ENCODE assay signal across 8 cellular contexts in genomic region chr19:3365447-3366103, GRCh38. TPM values are rescaled to one million over a fixed set of nuclear protein-coding genes. Genes with fewer than 3 reads are reported as not detected.
A peak's percentile ranks its signal among the peaks of the same experiment; 100 is the strongest.
DNase-seq lines count a peak whose midpoint lies in the region; TF ChIP-seq lines count a peak whose summit lies in the region.

No MANE protein-coding gene starts in this region.

- DNase-seq in T-helper 1 cell (no peak), OCI-M1 (lab: John Stamatoyannopoulos, UW) (peak; percentile 72), choroid plexus epithelial cell (ENCODE audit: low read depth) (peak; percentile 73), mesenchymal stem cell (peak; percentile 77), uterus (peak; percentile 73 to 83), SHP77 treated with DMSO at 0.1 percent for 48 hours (lab: John Stamatoyannopoulos, UW) (no peak), NCI-H2029 (lab: John Stamatoyannopoulos, UW) (no peak)

- no peaks in the 10 kb centered on the region for H3K9me3 ChIP-seq in mesenchymal stem cell (ENCODE audit: control insufficient read depth, low read length)
- no peaks in the 10 kb centered on the region for H3K9me3 ChIP-seq in uterus

- H2AFZ ChIP-seq in mesenchymal stem cell (ENCODE audit: low read depth, low read length) = no peak overlapping the region

- peaks cover 49% of the 10 kb centered on the region for H3K4me1 ChIP-seq in mesenchymal stem cell (ENCODE audit: control insufficient read depth, insufficient read depth, low read depth, low read length)
- H3K4me1 ChIP-seq in uterus = peaks cover 0 to 16% of the 10 kb centered on the region in 2 donors

- H3K79me1 ChIP-seq in mesenchymal stem cell (replicated peaks; ENCODE audit: low read length, poor library complexity, severe bottlenecking) = peaks cover 12% of the 10 kb centered on the region

- 15% methylated on average over 7 of the region's 17 CpGs for WGBS in mesenchymal stem cell

- no peak for TF ChIP-seq POLR2A in uterus (IDR thresholded peaks at IDR 0.05)

- H2BK12ac ChIP-seq in mesenchymal stem cell (ENCODE audit: low read length in 2 of 2) = peak overlapping the region; percentile 28 to 45

- peak overlapping the region; percentile 92 for H2BK15ac ChIP-seq in mesenchymal stem cell (ENCODE audit: low read depth, poor library complexity, severe bottlenecking)

- no peak overlapping the region for H2AK5ac ChIP-seq in mesenchymal stem cell (ENCODE audit: low read length, severe bottlenecking)

- intact Hi-C loops in uterus (cut with DNase I; ENCODE audit: low total_unique reads) = no loop called here

- H3K27ac Mint-ChIP-seq in T-helper 1 cell treated with Interleukin-12 subunit alpha and Interleukin-12 subunit beta and Interleukin-4 antibody, amounts not matched to agents 30 μg/mL and 1 μg/mL, for 36 hours = no peak overlapping the region

- peak overlapping the region; percentile 59 for H3K4me3 Mint-ChIP-seq in T-helper 1 cell treated with Interleukin-12 subunit alpha and Interleukin-12 subunit beta and Interleukin-4 antibody, amounts not matched to agents 30 μg/mL and 1 μg/mL, for 36 hours

- peak overlapping the region; percentile 74 for H3K4me3 ChIP-seq in choroid plexus epithelial cell (ENCODE audit: low read depth, low read length)
- H3K4me3 ChIP-seq in mesenchymal stem cell (ENCODE audit: insufficient read depth in 1 of 2, low read depth in 1 of 2, low read length in 2 of 2) = peak overlapping the region in 1 of 2 experiments; percentile 77
- peak overlapping the region; percentile 61 to 96 for H3K4me3 ChIP-seq in uterus

- H3K14ac ChIP-seq in mesenchymal stem cell (ENCODE audit: low read length in 2 of 2) = peak overlapping the region in 1 of 2 experiments; percentile 28

- peak overlapping the region in 1 of 2 experiments; percentile 41 for H3K4ac ChIP-seq in mesenchymal stem cell (ENCODE audit: low read depth in 1 of 2, low read length in 2 of 2)

- H3K9ac ChIP-seq in mesenchymal stem cell (ENCODE audit: low read length) = peak overlapping the region; percentile 90

- no peaks in the 10 kb centered on the region for H3K9me3 Mint-ChIP-seq in T-helper 1 cell treated with Interleukin-12 subunit alpha and Interleukin-12 subunit beta and Interleukin-4 antibody, amounts not matched to agents 30 μg/mL and 1 μg/mL, for 36 hours

- no peak for TF ChIP-seq CTCF in choroid plexus epithelial cell (conservative IDR thresholded peaks at IDR 0.05; ENCODE audit: low read depth, low read length)
- TF ChIP-seq CTCF in uterus (IDR thresholded peaks at IDR 0.05) = no peak

- H3K27me3 ChIP-seq in mesenchymal stem cell (ENCODE audit: control insufficient read depth in 1 of 2, insufficient read depth in 1 of 2, low read length in 2 of 2) (no peaks in the 10 kb centered on the region), uterus (no peaks in the 10 kb centered on the region)

- H3K18ac ChIP-seq in mesenchymal stem cell (ENCODE audit: low read depth in 1 of 2, low read length in 2 of 2) = peak overlapping the region; percentile 12 to 89

- H2BK120ac ChIP-seq in mesenchymal stem cell (ENCODE audit: low read depth, low read length) = peak overlapping the region; percentile 65

- peaks cover 20% of the 10 kb centered on the region for H3K4me1 Mint-ChIP-seq in T-helper 1 cell treated with Interleukin-12 subunit alpha and Interleukin-12 subunit beta and Interleukin-4 antibody, amounts not matched to agents 30 μg/mL and 1 μg/mL, for 36 hours (ENCODE audit: low read depth)

- H3K4me2 ChIP-seq in mesenchymal stem cell (ENCODE audit: low read length, poor library complexity, severe bottlenecking) = peak overlapping the region; percentile 72

- no peak overlapping the region for H3K27ac ChIP-seq in mesenchymal stem cell (ENCODE audit: low read length, poor library complexity, severe bottlenecking)
- H3K27ac ChIP-seq in uterus = peak overlapping the region; percentile 97 to 99

- H3K27me3 Mint-ChIP-seq in T-helper 1 cell treated with Interleukin-12 subunit alpha and Interleukin-12 subunit beta and Interleukin-4 antibody, amounts not matched to agents 30 μg/mL and 1 μg/mL, for 36 hours (ENCODE audit: low read depth) = peaks cover 69% of the 10 kb centered on the region

- no peak overlapping the region for H3K23ac ChIP-seq in mesenchymal stem cell (ENCODE audit: low read length in 2 of 2)

- no peak overlapping the region for H2BK5ac ChIP-seq in mesenchymal stem cell (ENCODE audit: low read depth, low read length, poor library complexity, severe bottlenecking)

- no peaks in the 10 kb centered on the region for H3K36me3 Mint-ChIP-seq in T-helper 1 cell treated with Interleukin-12 subunit alpha and Interleukin-12 subunit beta and Interleukin-4 antibody, amounts not matched to agents 30 μg/mL and 1 μg/mL, for 36 hours (ENCODE audit: low read depth)

- H3K36me3 ChIP-seq in mesenchymal stem cell (ENCODE audit: control insufficient read depth in 1 of 2, insufficient read depth in 2 of 2, low read depth in 1 of 2, low read length in 2 of 2) (peaks cover 0 to 4% of the 10 kb centered on the region in 2 experiments), uterus (no peaks in the 10 kb centered on the region)

- H4K91ac ChIP-seq in mesenchymal stem cell (ENCODE audit: low read length) = peak overlapping the region; percentile 4

- H4K8ac ChIP-seq in mesenchymal stem cell (ENCODE audit: low read length) = peak overlapping the region; percentile 45

RNA-seq across cellular contexts. Expression of gene NFIC, which starts 0.8 kb away (rescaled TPM):
- 101 TPM for polyA plus RNA-seq in mesenchymal stem cell (2013, experiment 1 of 2)
- 98.4 TPM for polyA plus RNA-seq in mesenchymal stem cell (2013, experiment 2 of 2)
- 100 to 1,000 TPM in 2 of 4 donors, 10 to 100 TPM in 2; 18.5 to 361 (median 82.9) TPM for total RNA-seq in uterus

Comparison
In these comparisons a context has a peak if more than half of its experiments do, and no peak if none do; other contexts are left out.
1. DNase-seq: peak in OCI-M1 (single experiment), choroid plexus epithelial cell (single experiment), mesenchymal stem cell (single experiment) and uterus (2 of 2); none in T-helper 1 cell (0 of 5), SHP77 treated with DMSO at 0.1 percent for 48 hours (single experiment) and NCI-H2029 (single experiment).